In the genomic region with DNA sequence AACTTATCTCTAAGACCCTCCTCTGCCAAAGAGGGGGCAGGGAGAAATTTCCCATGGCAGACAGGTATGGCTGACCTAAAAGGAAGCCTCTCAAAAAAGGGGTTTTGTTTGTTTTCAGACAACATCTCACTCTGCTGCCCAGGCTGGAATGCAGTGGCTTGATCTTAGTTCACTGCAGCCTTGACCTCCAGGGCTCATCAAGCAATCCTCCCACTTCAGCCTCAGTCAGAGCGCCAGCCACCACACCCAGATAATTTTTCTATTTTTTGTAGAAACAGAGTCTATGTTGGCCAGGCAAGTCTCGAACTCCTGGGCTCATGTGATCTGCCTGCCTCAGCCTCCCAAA, we compare ENCODE assay signal across 9 cellular contexts. TPM values are rescaled to one million over a fixed set of nuclear protein-coding genes. Genes with fewer than 3 reads are reported as not detected.
DNase-seq lines count a peak whose midpoint lies in the region; ATAC-seq and TF ChIP-seq lines count a peak whose summit lies in the region.
"Had no signal": no experiment of that assay in that cellular context is flagged by ENCODE, and none has a peak within 500 bp of the region (broad histone marks: within the 10 kb centered on the region; RNA-seq: fewer than 3 reads in every experiment).

No MANE protein-coding gene starts in this region.

- H3K9me2 ChIP-seq in GM23338 (ENCODE audit: insufficient read depth): peaks cover 7% of the 10 kb centered on the region; the same call in 1 of the 2 replicates
- no peaks in the 10 kb centered on the region for H3K9me2 ChIP-seq in SU-DHL-6 (replicated peaks; ENCODE audit: insufficient read depth, low read length)

- H3K4me1 ChIP-seq in GM23338 (ENCODE audit: insufficient read depth) (peaks cover 62% of the 10 kb centered on the region), esophagus squamous epithelium (peaks cover 11 to 87% (median 46%) of the 10 kb centered on the region in 3 donors)

- WGBS in esophagus squamous epithelium, 2 donors: 59 to 61% methylated on average over 2 of the region's 2 CpGs

- peaks cover 66% of the 10 kb centered on the region for H3K4me1 Mint-ChIP-seq in GM23338

- no peak for TF ChIP-seq CTCF in GM23338 (conservative IDR thresholded peaks at IDR 0.05; ENCODE audit: low read depth in 2 of 2)
- no peak for TF ChIP-seq CTCF in SU-DHL-6 (IDR thresholded peaks at IDR 0.05; ENCODE audit: insufficient read depth, low read length, poor library complexity, severe bottlenecking)
- TF ChIP-seq CTCF in esophagus squamous epithelium (IDR thresholded peaks at IDR 0.05): no peak
- TF ChIP-seq CTCF in retinal pigment epithelial cell (conservative IDR thresholded peaks at IDR 0.05; ENCODE audit: low read depth, low read length): no peak

- H3K36me3 ChIP-seq in GM23338 (ENCODE audit: insufficient read depth) (peaks cover 14% of the 10 kb centered on the region), SU-DHL-6 (ENCODE audit: low read length) (peaks cover 13% of the 10 kb centered on the region), esophagus squamous epithelium (peaks cover 0 to 49% (median 0%) of the 10 kb centered on the region in 3 donors)

- ATAC-seq in GM23338: no peak

- H3K4me3 ChIP-seq in GM23338 (peak overlapping the region; percentile 91), SU-DHL-6 (ENCODE audit: insufficient read depth, low read length, poor library complexity, severe bottlenecking) (peak overlapping the region; percentile 76), esophagus squamous epithelium (peak overlapping the region; percentile 73 to 97 (median 83)), retinal pigment epithelial cell (ENCODE audit: low read length) (peak overlapping the region; percentile 99)

- H3F3A ChIP-seq in GM23338 (replicated peaks; ENCODE audit: low read depth): peaks cover 16% of the 10 kb centered on the region
- peaks cover 63% of the 10 kb centered on the region for H3F3A ChIP-seq in SU-DHL-6 (ENCODE audit: insufficient read depth)

- peaks cover 26% of the 10 kb centered on the region for H3K27me3 Mint-ChIP-seq in GM23338 (ENCODE audit: insufficient read depth, low read depth, poor library complexity)

- peaks cover 68% of the 10 kb centered on the region for H4K20me1 ChIP-seq in GM23338 (replicated peaks; ENCODE audit: insufficient read depth)
- H4K20me1 ChIP-seq in SU-DHL-6 (ENCODE audit: low read depth, low read length): peaks cover 18% of the 10 kb centered on the region; the same call in 1 of the 2 replicates

- H3K9me3 ChIP-seq in SU-DHL-6 (ENCODE audit: insufficient read depth, low read length): no peaks in the 10 kb centered on the region
- H3K9me3 ChIP-seq in esophagus squamous epithelium: no peaks in the 10 kb centered on the region

- peak overlapping the region; percentile 40; the same call in 1 of the 2 replicates for H3K27ac Mint-ChIP-seq in GM23338

- H3K4me2 ChIP-seq in GM23338 (peak overlapping the region; percentile 96), SU-DHL-6 (ENCODE audit: low read depth, low read length, poor library complexity, severe bottlenecking) (peak overlapping the region; percentile 63)

- peak overlapping the region; percentile 87 for H3K9ac ChIP-seq in SU-DHL-6 (ENCODE audit: low read length)

- H3K27ac ChIP-seq in GM23338 (ENCODE audit: low read depth) (no peak overlapping the region; the same call in 1 of the 2 replicates), SU-DHL-6 (ENCODE audit: low read depth, low read length) (peak overlapping the region; percentile 96), esophagus squamous epithelium (peak overlapping the region; percentile 66 to 100 (median 99))

- H3K4me3 Mint-ChIP-seq in GM23338: peak overlapping the region; percentile 98

- H3K79me2 ChIP-seq in GM23338 (replicated peaks; ENCODE audit: insufficient read depth) (peaks cover 81% of the 10 kb centered on the region), SU-DHL-6 (ENCODE audit: insufficient read depth, low read length) (peaks cover 82% of the 10 kb centered on the region)

- no peak for TF ChIP-seq POLR2A in esophagus squamous epithelium (IDR thresholded peaks at IDR 0.05)

- intact Hi-C loops in esophagus squamous epithelium (cut with DNase I): no loop called here

- H2AFZ ChIP-seq in GM23338 (no peak overlapping the region), SU-DHL-6 (ENCODE audit: low read depth, low read length, severe bottlenecking) (no peak overlapping the region)

- peaks cover 7% of the 10 kb centered on the region for H3K27me3 ChIP-seq in GM23338 (ENCODE audit: insufficient read depth)
- no peaks in the 10 kb centered on the region for H3K27me3 ChIP-seq in SU-DHL-6 (ENCODE audit: low read length)
- H3K27me3 ChIP-seq in esophagus squamous epithelium: no peaks in the 10 kb centered on the region

- H3K9me3 Mint-ChIP-seq in GM23338: peaks cover 8% of the 10 kb centered on the region

- peaks cover 81% of the 10 kb centered on the region for H3K36me3 Mint-ChIP-seq in GM23338 (ENCODE audit: low read depth)

- no peak for DNase-seq in GM23338 (ENCODE audit: low spot score)
- no peak for DNase-seq in esophagus squamous epithelium (lab: John Stamatoyannopoulos, UW)
- no peak for DNase-seq in retinal pigment epithelial cell (ENCODE audit: low read depth)
- no peak for DNase-seq in NCI-H69 (lab: John Stamatoyannopoulos, UW)
- DNase-seq in DMS153 treated with DMSO at 0.1 percent for 48 hours (lab: John Stamatoyannopoulos, UW; ENCODE audit: unreplicated experiment): no peak
- DNase-seq in NCI-H2107 (lab: John Stamatoyannopoulos, UW): no peak
- no peak for DNase-seq in OCI-M2 (lab: John Stamatoyannopoulos, UW; ENCODE audit: unreplicated experiment)
- DNase-seq: NCI-H524 treated with DMSO at 0.1 percent for 48 hours had no signal

TF ChIP-seq in GM23338, 12 proteins besides CTCF, POLR2A, EP300 and RAD21:
- TF ChIP-seq ZNF114 (CRISPR knock-in tag; IDR thresholded peaks at IDR 0.05) (no peak), JUNB (IDR thresholded peaks at IDR 0.05; ENCODE audit: unreplicated experiment) (no peak), STAT1 (IDR thresholded peaks at IDR 0.05; ENCODE audit: unreplicated experiment) (no peak), NANOG (IDR thresholded peaks at IDR 0.05; ENCODE audit: borderline replicate concordance) (no peak), EZH2phosphoT487 (IDR thresholded peaks at IDR 0.05; ENCODE audit: unreplicated experiment) (no peak)
TF ChIP-seq in GM23338: peak in this region for 0.

RNA-seq across cellular contexts. Expression of a gene that starts 3.8 kb away (rescaled TPM):
- 208 and 209 TPM in 2 replicates for total RNA-seq in GM23338 (2014; rRNA removed; shearing (Covaris generic))
- 188 and 199 TPM in 2 replicates for polyA plus RNA-seq in GM23338 (2016; fragmentation: Nextera tagmentation; extraction: Ambion mirVana)
- 100 to 1,000 TPM; 208 to 339 (median 285) TPM for total RNA-seq in esophagus squamous epithelium
